16 cellular contexts compared by ENCODE assay signal in the genomic region with DNA sequence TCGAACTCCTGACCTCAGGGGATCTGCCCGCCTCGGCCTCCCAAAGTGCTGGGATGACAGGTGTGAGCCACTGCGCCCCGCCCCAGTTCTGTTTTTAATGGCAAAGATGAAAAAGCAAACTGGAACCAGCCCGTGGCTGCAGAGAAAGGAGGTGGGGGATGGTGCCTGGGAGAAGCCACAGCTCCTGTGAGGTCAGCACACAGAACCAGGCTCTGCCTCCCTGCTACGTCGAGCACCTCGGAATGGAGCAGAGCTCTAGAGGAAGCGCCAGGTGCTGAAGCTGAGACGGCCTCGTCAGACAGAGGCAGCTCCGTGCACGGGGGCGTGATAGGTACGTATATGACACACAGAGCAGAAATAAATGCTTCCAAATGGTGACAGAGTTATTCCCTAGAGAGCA. TPM values are rescaled to one million over a fixed set of nuclear protein-coding genes. Genes with fewer than 3 reads are reported as not detected.
"Had no signal": no experiment of that assay in that cellular context is flagged by ENCODE, and none has a peak within 500 bp of the region (broad histone marks: within the 10 kb centered on the region; RNA-seq: fewer than 3 reads in every experiment).

No MANE protein-coding gene starts in this region.

- DNase-seq: activated naive CD4-positive, alpha-beta T cell treated with anti-CD3 and anti-CD28 coated beads, Interleukin-2, amount 10 ng/mL, durations not matched to agents 7 days and 5 days; body of pancreas; cortex of kidney; effector memory CD4-positive, alpha-beta T cell; posterior cingulate gyrus; small intestine; T1000; thyroid gland had no signal

- H3K4me3 ChIP-seq: body of pancreas, hepatocyte, neural progenitor cell, thyroid gland had no signal

- H3K9ac ChIP-seq: neural progenitor cell had no signal

- H3K4me2 ChIP-seq: hepatocyte, neural progenitor cell had no signal

- H2AFZ ChIP-seq: hepatocyte, neural progenitor cell had no signal

- H3K27ac ChIP-seq: body of pancreas, hepatocyte, thyroid gland had no signal

- H3K79me2 ChIP-seq: hepatocyte had no signal

- H3K27me3 ChIP-seq: body of pancreas, thyroid gland had no signal

- H3K36me3 ChIP-seq: neural progenitor cell had no signal

- H3K9me3 ChIP-seq: body of pancreas, thyroid gland had no signal

- H3K4me1 ChIP-seq: body of pancreas had no signal

RNA-seq across cellular contexts. Expression of gene DRD4, which starts 8.5 kb away (rescaled TPM):
- total RNA-seq: frontal cortex, hepatocyte had no signal

RNA-seq across cellular contexts. Expression of gene SCT, which starts 18.6 kb away (rescaled TPM):
- total RNA-seq: activated T-helper 17 cell treated with anti-CD3 and anti-CD28 coated beads, Interleukin-2, amount 50 U/mL, for 72 hours; body of pancreas; fibroblast of lung; frontal cortex; hepatocyte; lower leg skin; mesenteric fat pad; thyroid gland had no signal

RNA-seq across cellular contexts. Expression of gene CDHR5, which starts 20.8 kb away (rescaled TPM):
- total RNA-seq: activated T-helper 17 cell treated with anti-CD3 and anti-CD28 coated beads, Interleukin-2, amount 50 U/mL, for 72 hours; fibroblast of lung; frontal cortex; lower leg skin; right cardiac atrium; thyroid gland had no signal
